In the genomic region with DNA sequence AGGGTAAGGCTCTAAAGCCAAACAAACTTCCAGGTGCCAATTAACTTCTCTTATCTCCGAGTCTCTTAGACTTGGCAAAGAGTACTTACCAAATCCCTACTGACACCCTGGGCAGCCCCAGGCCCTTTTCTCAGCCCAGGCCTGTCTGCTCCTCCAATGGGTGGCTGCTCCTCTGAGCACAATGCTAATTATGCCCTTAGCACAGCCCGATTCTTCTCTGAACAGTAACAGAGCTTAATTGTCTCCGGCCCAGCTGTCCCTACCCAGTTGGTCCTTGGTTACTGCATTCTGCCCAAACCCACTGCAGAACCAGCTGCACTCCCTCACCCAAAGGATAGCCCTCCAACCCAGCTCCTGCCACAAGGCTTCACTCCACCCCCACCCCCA, we compare ENCODE assay signal across 9 cellular contexts.
DNase-seq lines count a peak whose midpoint lies in the region; ATAC-seq and TF ChIP-seq lines count a peak whose summit lies in the region.
"Had no signal": no experiment of that assay in that cellular context is flagged by ENCODE, and none has a peak within 500 bp of the region (broad histone marks: within the 10 kb centered on the region; RNA-seq: fewer than 3 reads in every experiment).

No MANE protein-coding gene starts in this region.

- CTCF ChIA-PET in GM10248 (lab: Yijun Ruan, JAX), result interaction anchor here (1.0 to 1.1 kb wide), 3 partner anchors 9 to 46 kb away, joined by 3 to 5 read pairs (median 4); no protein-coding TSS in a partner anchor

- no peaks in the 10 kb centered on the region for H3K9me3 ChIP-seq in heart left ventricle

- intact Hi-C loops in heart left ventricle (cut with DNase I), result loop anchor here in 5 of 10 donors (5.0 to 10.0 kb wide), 8 partner anchors 47 to 158 kb away; no protein-coding TSS in a partner anchor
- intact Hi-C loops in cardiac septum (cut with DNase I), result loop anchor here (5.0 kb wide), 3 partner anchors 48 to 158 kb away; no protein-coding TSS in a partner anchor

- H3K4me3 ChIP-seq in heart left ventricle, result no peak overlapping the region

- 49 to 64% (median 57%) methylated on average over 3 of the region's 3 CpGs for whole genome bisulfite sequencing in heart left ventricle, 4 donors

- TF ChIP-seq CTCF in heart left ventricle (IDR thresholded peaks at IDR 0.05), result no peak
- no peak for TF ChIP-seq CTCF in GM10248 (IDR thresholded peaks at IDR 0.05; ENCODE audit: control extremely low read depth, extremely low read depth, low read depth, missing control alignments)

- H3K27ac ChIP-seq in heart left ventricle (peak overlapping the region in 11 of 12 donors; percentile 42 to 98 (median 81)), caudate nucleus (ENCODE audit: low read depth, low read length) (peak overlapping the region; percentile 89)

- ATAC-seq in heart left ventricle, result no peak

- POLR2A ChIA-PET in GM10248 (lab: Yijun Ruan, JAX), result no interaction called here

- no peaks in the 10 kb centered on the region for H3K27me3 ChIP-seq in heart left ventricle

- H3K36me3 ChIP-seq in heart left ventricle, result no peaks in the 10 kb centered on the region

- DNase-seq in heart left ventricle, result peak in 2 of 5 donors; percentile 16 to 25
- DNase-seq in cardiac septum (ENCODE audit: low spot score), result no peak
- peak in 52 of 61 donors; percentile 21 to 89 (median 60) for DNase-seq in caudate nucleus (lab: John Stamatoyannopoulos, UW)
- peak; percentile 61 for DNase-seq in middle frontal gyrus (ENCODE audit: extremely low spot score, low spot score)
- no peak for DNase-seq in UCSD-AML1 (lab: John Stamatoyannopoulos, UW; ENCODE audit: unreplicated experiment)
- DNase-seq in GM10248 (ENCODE audit: extremely low spot score), result no peak
- DNase-seq in amniotic stem cell (lab: John Stamatoyannopoulos, UW), result no peak
- no peak for DNase-seq in activated gamma-delta T cell (lab: John Stamatoyannopoulos, UW)
- DNase-seq: stimulated activated CD4-positive, alpha-beta T cell treated with anti-CD3 and anti-CD28 coated beads, Interleukin-2, amount 100 ng/mL, for 48 hours had no signal

- peaks cover 6 to 88% (median 52%) of the 10 kb centered on the region in 12 donors for H3K4me1 ChIP-seq in heart left ventricle

- TF ChIP-seq POLR2A in heart left ventricle (IDR thresholded peaks at IDR 0.05), result no peak

Comparison
In these comparisons a context has a peak if more than half of its experiments do, and no peak if none do; other contexts are left out.
1. DNase-seq: peak in caudate nucleus (52 of 61) and middle frontal gyrus (single experiment); none in cardiac septum (single experiment), UCSD-AML1 (single experiment), GM10248 (single experiment), amniotic stem cell (single experiment) and activated gamma-delta T cell (single experiment).